ENCODE assay signal across 8 cellular contexts in genomic region chr6:117674503-117674902, GRCh38. TPM values are rescaled to one million over a fixed set of nuclear protein-coding genes. Genes with fewer than 3 reads are reported as not detected.
DNase-seq lines count a peak whose midpoint lies in the region; ATAC-seq and TF ChIP-seq lines count a peak whose summit lies in the region.

No MANE protein-coding gene starts in this region.

- intact Hi-C loops in CD14-positive monocyte (cut with micrococcal nuclease): loop anchor here in 1 of 2 donors (5.0 kb wide), 1 partner anchor 72 kb away; the partner anchor contains the start of gene GOPC

- peak overlapping the region; percentile 65 to 92 (median 76) for H3K27ac Mint-ChIP-seq in CD4-positive, CD25-positive, alpha-beta regulatory T cell
- H3K27ac Mint-ChIP-seq in nephron: no peak overlapping the region
- H3K27ac Mint-ChIP-seq in CD14-positive monocyte: peak overlapping the region in 1 of 7 donors; percentile 84

- H3K9me3 ChIP-seq in CD4-positive, CD25-positive, alpha-beta regulatory T cell (ENCODE audit: control insufficient read depth in 2 of 2, low read length in 2 of 2): no peaks in the 10 kb centered on the region

- H3K4me1 Mint-ChIP-seq in CD4-positive, CD25-positive, alpha-beta regulatory T cell: peaks cover 14 to 50% (median 40%) of the 10 kb centered on the region in 4 donors
- peaks cover 31% of the 10 kb centered on the region for H3K4me1 Mint-ChIP-seq in nephron
- peaks cover 39% of the 10 kb centered on the region for H3K4me1 Mint-ChIP-seq in CD14-positive monocyte

- TF ChIP-seq CTCF in LNCaP clone FGC (IDR thresholded peaks at IDR 0.05; ENCODE audit: control insufficient read depth, extremely low read depth, insufficient read depth) (no peak), choroid plexus epithelial cell (conservative IDR thresholded peaks at IDR 0.05; ENCODE audit: low read depth, low read length) (no peak), nephron (IDR thresholded peaks at IDR 0.05; ENCODE audit: unreplicated experiment in 3 of 3) (no peak), CD14-positive monocyte (IDR thresholded peaks at IDR 0.05) (no peak)

- peaks cover 40% of the 10 kb centered on the region for H3K4me1 ChIP-seq in CD4-positive, CD25-positive, alpha-beta regulatory T cell (ENCODE audit: control insufficient read depth, insufficient read depth, low read length, poor library complexity, severe bottlenecking)

- H3K4me3 ChIP-seq in CD4-positive, CD25-positive, alpha-beta regulatory T cell (ENCODE audit: low read depth, low read length): peak overlapping the region; percentile 93
- H3K4me3 ChIP-seq in LNCaP clone FGC (ENCODE audit: low read depth, low read length) (peak overlapping the region; percentile 88), choroid plexus epithelial cell (ENCODE audit: low read depth, low read length) (peak overlapping the region; percentile 62)

- H3K27ac ChIP-seq in CD4-positive, CD25-positive, alpha-beta regulatory T cell (ENCODE audit: insufficient read depth, low read length, poor library complexity, severe bottlenecking): peak overlapping the region; percentile 62

- H3K36me3 Mint-ChIP-seq in CD4-positive, CD25-positive, alpha-beta regulatory T cell: peaks cover 10% of the 10 kb centered on the region
- H3K36me3 Mint-ChIP-seq in nephron (ENCODE audit: low read depth) (peaks cover 17% of the 10 kb centered on the region), CD14-positive monocyte (peaks cover 6% of the 10 kb centered on the region in 2 donors)

- no peaks in the 10 kb centered on the region for H3K27me3 ChIP-seq in CD4-positive, CD25-positive, alpha-beta regulatory T cell (ENCODE audit: control insufficient read depth, insufficient read depth, low read length)

- peaks cover 5% of the 10 kb centered on the region for H3K27me3 Mint-ChIP-seq in CD4-positive, CD25-positive, alpha-beta regulatory T cell
- H3K27me3 Mint-ChIP-seq in nephron (ENCODE audit: low read depth) (no peaks in the 10 kb centered on the region), CD14-positive monocyte (ENCODE audit: low read depth in 3 of 3) (peaks cover 0 to 6% (median 0%) of the 10 kb centered on the region in 3 donors)

- no peaks in the 10 kb centered on the region for H3K36me3 ChIP-seq in CD4-positive, CD25-positive, alpha-beta regulatory T cell (ENCODE audit: control insufficient read depth, insufficient read depth, low read length)

- peaks cover 0 to 1% (median 0%) of the 10 kb centered on the region in 7 donors for H3K9me3 Mint-ChIP-seq in CD4-positive, CD25-positive, alpha-beta regulatory T cell
- H3K9me3 Mint-ChIP-seq in nephron (no peaks in the 10 kb centered on the region), CD14-positive monocyte (no peaks in the 10 kb centered on the region)

- peak overlapping the region; percentile 82 to 97 (median 92) for H3K4me3 Mint-ChIP-seq in CD4-positive, CD25-positive, alpha-beta regulatory T cell
- peak overlapping the region; percentile 93 to 94 (median 93) for H3K4me3 Mint-ChIP-seq in nephron
- no peak overlapping the region for H3K4me3 Mint-ChIP-seq in CD14-positive monocyte

- ATAC-seq in CD4-positive, CD25-positive, alpha-beta regulatory T cell (ENCODE audit: low read depth in 2 of 2): no peak

- no peak for DNase-seq in CD4-positive, CD25-positive, alpha-beta regulatory T cell
- DNase-seq in LNCaP clone FGC (ENCODE audit: low read depth) (no peak), choroid plexus epithelial cell (ENCODE audit: low read depth) (no peak), GF-D8 (lab: John Stamatoyannopoulos, UW) (no peak), CD14-positive monocyte (ENCODE audit: low spot score) (no peak), NCI-H226 (no peak), DMS153 (lab: John Stamatoyannopoulos, UW) (no peak)

RNA-seq across cellular contexts. Expression of gene NUS1, which starts 0.8 kb away (rescaled TPM):
- total RNA-seq in CD4-positive, CD25-positive, alpha-beta regulatory T cell: 24.6 TPM
- 10 to 100 TPM; 12.6 to 16.7 (median 14.8) TPM for polyA plus RNA-seq in CD4-positive, CD25-positive, alpha-beta regulatory T cell
- 10 to 100 TPM; 15.6 to 16.8 TPM for polyA plus RNA-seq in CD14-positive monocyte

Comparison
In these comparisons a context has a peak if more than half of its experiments do, and no peak if none do; other contexts are left out.
1. H3K27ac Mint-ChIP-seq: peak in CD4-positive, CD25-positive, alpha-beta regulatory T cell (3 of 3); none in nephron (0 of 3).
2. H3K4me3 Mint-ChIP-seq: peak in CD4-positive, CD25-positive, alpha-beta regulatory T cell (4 of 4) and nephron (3 of 3); none in CD14-positive monocyte (0 of 2).
3. Peak in every context shown above with its lines, with median percentiles within 50 percentile points of each other: H3K4me3 ChIP-seq.